In the genomic region with DNA sequence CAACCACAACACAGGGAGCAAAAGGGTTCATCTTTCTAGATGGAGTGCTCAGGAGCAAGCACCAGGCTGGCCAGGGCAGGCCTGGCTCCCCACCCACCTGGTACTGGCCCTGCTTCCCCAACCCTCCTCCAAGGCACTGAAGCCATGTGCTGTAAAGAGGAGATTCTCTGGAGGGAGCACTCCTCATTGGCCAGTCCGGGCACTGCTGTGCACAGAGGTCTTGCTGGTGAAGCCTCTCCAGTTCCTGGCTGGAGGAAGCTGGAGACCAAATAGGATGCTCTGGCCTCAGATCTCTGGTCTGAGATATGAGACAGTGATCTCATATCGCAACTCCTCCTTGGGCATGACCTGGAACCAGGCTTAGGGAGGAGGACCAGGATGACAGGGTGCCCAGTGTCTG, we compare ENCODE assay signal across 1 cellular context.
TF ChIP-seq lines count a peak whose summit lies in the region.

No MANE protein-coding gene starts in this region.

TF ChIP-seq in HepG2, 621 proteins besides CTCF, POLR2A, EP300 and RAD21:
- TF ChIP-seq, protein P1, sequence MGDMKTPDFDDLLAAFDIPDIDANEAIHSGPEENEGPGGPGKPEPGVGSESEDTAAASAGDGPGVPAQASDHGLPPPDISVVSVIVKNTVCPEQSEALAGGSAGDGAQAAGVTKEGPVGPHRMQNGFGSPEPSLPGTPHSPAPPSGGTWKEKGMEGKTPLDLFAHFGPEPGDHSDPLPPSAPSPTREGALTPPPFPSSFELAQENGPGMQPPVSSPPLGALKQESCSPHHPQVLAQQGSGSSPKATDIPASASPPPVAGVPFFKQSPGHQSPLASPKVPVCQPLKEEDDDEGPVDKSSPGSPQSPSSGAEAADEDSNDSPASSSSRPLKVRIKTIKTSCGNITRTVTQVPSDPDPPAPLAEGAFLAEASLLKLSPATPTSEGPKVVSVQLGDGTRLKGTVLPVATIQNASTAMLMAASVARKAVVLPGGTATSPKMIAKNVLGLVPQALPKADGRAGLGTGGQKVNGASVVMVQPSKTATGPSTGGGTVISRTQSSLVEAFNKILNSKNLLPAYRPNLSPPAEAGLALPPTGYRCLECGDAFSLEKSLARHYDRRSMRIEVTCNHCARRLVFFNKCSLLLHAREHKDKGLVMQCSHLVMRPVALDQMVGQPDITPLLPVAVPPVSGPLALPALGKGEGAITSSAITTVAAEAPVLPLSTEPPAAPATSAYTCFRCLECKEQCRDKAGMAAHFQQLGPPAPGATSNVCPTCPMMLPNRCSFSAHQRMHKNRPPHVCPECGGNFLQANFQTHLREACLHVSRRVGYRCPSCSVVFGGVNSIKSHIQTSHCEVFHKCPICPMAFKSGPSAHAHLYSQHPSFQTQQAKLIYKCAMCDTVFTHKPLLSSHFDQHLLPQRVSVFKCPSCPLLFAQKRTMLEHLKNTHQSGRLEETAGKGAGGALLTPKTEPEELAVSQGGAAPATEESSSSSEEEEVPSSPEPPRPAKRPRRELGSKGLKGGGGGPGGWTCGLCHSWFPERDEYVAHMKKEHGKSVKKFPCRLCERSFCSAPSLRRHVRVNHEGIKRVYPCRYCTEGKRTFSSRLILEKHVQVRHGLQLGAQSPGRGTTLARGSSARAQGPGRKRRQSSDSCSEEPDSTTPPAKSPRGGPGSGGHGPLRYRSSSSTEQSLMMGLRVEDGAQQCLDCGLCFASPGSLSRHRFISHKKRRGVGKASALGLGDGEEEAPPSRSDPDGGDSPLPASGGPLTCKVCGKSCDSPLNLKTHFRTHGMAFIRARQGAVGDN (CRISPR knock-in tag; IDR thresholded peaks at IDR 0.05): peak; percentile 18; the same call in 1 of the 2 replicates
- no peak for TF ChIP-seq ZNF546 (CRISPR knock-in tag; conservative IDR thresholded peaks at IDR 0.05)
- no peak for TF ChIP-seq ZNF326 (CRISPR knock-in tag; IDR thresholded peaks at IDR 0.05; ENCODE audit: borderline replicate concordance)
- TF ChIP-seq, protein P2, sequence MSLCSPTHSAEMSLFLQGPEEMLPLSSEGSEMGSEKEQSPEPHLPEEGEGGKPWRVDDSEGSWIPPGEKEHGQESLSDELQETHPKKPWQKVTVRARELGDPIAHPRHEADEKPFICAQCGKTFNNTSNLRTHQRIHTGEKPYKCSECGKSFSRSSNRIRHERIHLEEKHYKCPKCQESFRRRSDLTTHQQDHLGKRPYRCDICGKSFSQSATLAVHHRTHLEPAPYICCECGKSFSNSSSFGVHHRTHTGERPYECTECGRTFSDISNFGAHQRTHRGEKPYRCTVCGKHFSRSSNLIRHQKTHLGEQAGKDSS (CRISPR knock-in tag; IDR thresholded peaks at IDR 0.05; ENCODE audit: borderline replicate concordance, low read depth): no peak
- TF ChIP-seq MBD4 (IDR thresholded peaks at IDR 0.05; ENCODE audit: borderline replicate concordance, low read length): no peak
- TF ChIP-seq TBX2 (CRISPR knock-in tag; IDR thresholded peaks at IDR 0.05; ENCODE audit: borderline replicate concordance): no peak
- TF ChIP-seq PITX1 (CRISPR knock-in tag; IDR thresholded peaks at IDR 0.05): no peak
- TF ChIP-seq FOXK1 (CRISPR knock-in tag; IDR thresholded peaks at IDR 0.05; ENCODE audit: borderline replicate concordance, low read depth): no peak
- TF ChIP-seq NFYC (CRISPR knock-in tag; IDR thresholded peaks at IDR 0.05): 0 out of 2 replicates have a peak, but pooled peaks have one; percentile 16
- TF ChIP-seq, protein P3, sequence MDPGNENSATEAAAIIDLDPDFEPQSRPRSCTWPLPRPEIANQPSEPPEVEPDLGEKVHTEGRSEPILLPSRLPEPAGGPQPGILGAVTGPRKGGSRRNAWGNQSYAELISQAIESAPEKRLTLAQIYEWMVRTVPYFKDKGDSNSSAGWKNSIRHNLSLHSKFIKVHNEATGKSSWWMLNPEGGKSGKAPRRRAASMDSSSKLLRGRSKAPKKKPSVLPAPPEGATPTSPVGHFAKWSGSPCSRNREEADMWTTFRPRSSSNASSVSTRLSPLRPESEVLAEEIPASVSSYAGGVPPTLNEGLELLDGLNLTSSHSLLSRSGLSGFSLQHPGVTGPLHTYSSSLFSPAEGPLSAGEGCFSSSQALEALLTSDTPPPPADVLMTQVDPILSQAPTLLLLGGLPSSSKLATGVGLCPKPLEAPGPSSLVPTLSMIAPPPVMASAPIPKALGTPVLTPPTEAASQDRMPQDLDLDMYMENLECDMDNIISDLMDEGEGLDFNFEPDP (CRISPR knock-in tag; conservative IDR thresholded peaks at IDR 0.05): no peak
- no peak for TF ChIP-seq ZNF234 (CRISPR knock-in tag; conservative IDR thresholded peaks at IDR 0.05)
- TF ChIP-seq RFXAP (CRISPR knock-in tag; IDR thresholded peaks at IDR 0.05; ENCODE audit: borderline replicate concordance): no peak
- no peak for TF ChIP-seq ZNF644 (CRISPR knock-in tag; IDR thresholded peaks at IDR 0.05; ENCODE audit: low read depth)
- no peak for TF ChIP-seq ZNF772 (CRISPR knock-in tag; IDR thresholded peaks at IDR 0.05)
- TF ChIP-seq KAT8 (CRISPR knock-in tag; IDR thresholded peaks at IDR 0.05): no peak
- TF ChIP-seq ZNF253 (CRISPR knock-in tag; IDR thresholded peaks at IDR 0.05; ENCODE audit: borderline replicate concordance): no peak
- TF ChIP-seq ZFP82 (CRISPR knock-in tag; IDR thresholded peaks at IDR 0.05; ENCODE audit: borderline replicate concordance): no peak
- TF ChIP-seq, protein P4, sequence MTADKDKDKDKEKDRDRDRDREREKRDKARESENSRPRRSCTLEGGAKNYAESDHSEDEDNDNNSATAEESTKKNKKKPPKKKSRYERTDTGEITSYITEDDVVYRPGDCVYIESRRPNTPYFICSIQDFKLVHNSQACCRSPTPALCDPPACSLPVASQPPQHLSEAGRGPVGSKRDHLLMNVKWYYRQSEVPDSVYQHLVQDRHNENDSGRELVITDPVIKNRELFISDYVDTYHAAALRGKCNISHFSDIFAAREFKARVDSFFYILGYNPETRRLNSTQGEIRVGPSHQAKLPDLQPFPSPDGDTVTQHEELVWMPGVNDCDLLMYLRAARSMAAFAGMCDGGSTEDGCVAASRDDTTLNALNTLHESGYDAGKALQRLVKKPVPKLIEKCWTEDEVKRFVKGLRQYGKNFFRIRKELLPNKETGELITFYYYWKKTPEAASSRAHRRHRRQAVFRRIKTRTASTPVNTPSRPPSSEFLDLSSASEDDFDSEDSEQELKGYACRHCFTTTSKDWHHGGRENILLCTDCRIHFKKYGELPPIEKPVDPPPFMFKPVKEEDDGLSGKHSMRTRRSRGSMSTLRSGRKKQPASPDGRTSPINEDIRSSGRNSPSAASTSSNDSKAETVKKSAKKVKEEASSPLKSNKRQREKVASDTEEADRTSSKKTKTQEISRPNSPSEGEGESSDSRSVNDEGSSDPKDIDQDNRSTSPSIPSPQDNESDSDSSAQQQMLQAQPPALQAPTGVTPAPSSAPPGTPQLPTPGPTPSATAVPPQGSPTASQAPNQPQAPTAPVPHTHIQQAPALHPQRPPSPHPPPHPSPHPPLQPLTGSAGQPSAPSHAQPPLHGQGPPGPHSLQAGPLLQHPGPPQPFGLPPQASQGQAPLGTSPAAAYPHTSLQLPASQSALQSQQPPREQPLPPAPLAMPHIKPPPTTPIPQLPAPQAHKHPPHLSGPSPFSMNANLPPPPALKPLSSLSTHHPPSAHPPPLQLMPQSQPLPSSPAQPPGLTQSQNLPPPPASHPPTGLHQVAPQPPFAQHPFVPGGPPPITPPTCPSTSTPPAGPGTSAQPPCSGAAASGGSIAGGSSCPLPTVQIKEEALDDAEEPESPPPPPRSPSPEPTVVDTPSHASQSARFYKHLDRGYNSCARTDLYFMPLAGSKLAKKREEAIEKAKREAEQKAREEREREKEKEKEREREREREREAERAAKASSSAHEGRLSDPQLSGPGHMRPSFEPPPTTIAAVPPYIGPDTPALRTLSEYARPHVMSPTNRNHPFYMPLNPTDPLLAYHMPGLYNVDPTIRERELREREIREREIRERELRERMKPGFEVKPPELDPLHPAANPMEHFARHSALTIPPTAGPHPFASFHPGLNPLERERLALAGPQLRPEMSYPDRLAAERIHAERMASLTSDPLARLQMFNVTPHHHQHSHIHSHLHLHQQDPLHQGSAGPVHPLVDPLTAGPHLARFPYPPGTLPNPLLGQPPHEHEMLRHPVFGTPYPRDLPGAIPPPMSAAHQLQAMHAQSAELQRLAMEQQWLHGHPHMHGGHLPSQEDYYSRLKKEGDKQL (CRISPR knock-in tag; IDR thresholded peaks at IDR 0.05; ENCODE audit: low read depth): no peak
- TF ChIP-seq ZNF263 (CRISPR knock-in tag; IDR thresholded peaks at IDR 0.05): peak; percentile 79
- no peak for TF ChIP-seq MAF1 (CRISPR knock-in tag; IDR thresholded peaks at IDR 0.05; ENCODE audit: borderline replicate concordance)
- TF ChIP-seq ZSCAN30 (CRISPR knock-in tag; IDR thresholded peaks at IDR 0.05): no peak
- no peak for TF ChIP-seq BHLHE40 (IDR thresholded peaks at IDR 0.05; ENCODE audit: low read length)
- TF ChIP-seq, protein P5, sequence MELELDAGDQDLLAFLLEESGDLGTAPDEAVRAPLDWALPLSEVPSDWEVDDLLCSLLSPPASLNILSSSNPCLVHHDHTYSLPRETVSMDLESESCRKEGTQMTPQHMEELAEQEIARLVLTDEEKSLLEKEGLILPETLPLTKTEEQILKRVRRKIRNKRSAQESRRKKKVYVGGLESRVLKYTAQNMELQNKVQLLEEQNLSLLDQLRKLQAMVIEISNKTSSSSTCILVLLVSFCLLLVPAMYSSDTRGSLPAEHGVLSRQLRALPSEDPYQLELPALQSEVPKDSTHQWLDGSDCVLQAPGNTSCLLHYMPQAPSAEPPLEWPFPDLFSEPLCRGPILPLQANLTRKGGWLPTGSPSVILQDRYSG (CRISPR knock-in tag; IDR thresholded peaks at IDR 0.05): no peak
